In genomic region chr1:156726549-156727226, GRCh38 we compare ENCODE assay signal across 8 cellular contexts. TPM values are rescaled to one million over a fixed set of nuclear protein-coding genes. Genes with fewer than 3 reads are reported as not detected.
DNase-seq lines count a peak whose midpoint lies in the region; ATAC-seq and TF ChIP-seq lines count a peak whose summit lies in the region.

No MANE protein-coding gene starts in this region.

- peak overlapping the region; percentile 98 for H3K27ac ChIP-seq in CD8-positive, alpha-beta memory T cell (ENCODE audit: low read depth, low read length)
- no peak overlapping the region for H3K27ac ChIP-seq in skeletal muscle tissue (ENCODE audit: low read depth, low read length)

- H3K27me3 Mint-ChIP-seq in CD8-positive, alpha-beta memory T cell: peaks cover 0 to 2% of the 10 kb centered on the region in 2 donors
- H3K27me3 Mint-ChIP-seq in glutamatergic neuron (ENCODE audit: unreplicated experiment): peaks cover 12% of the 10 kb centered on the region

- H3K4me3 ChIP-seq in CD8-positive, alpha-beta memory T cell (ENCODE audit: low read length): peak overlapping the region; percentile 80
- peak overlapping the region; percentile 13 for H3K4me3 ChIP-seq in NT2/D1 (ENCODE audit: insufficient read length, low read depth)
- H3K4me3 ChIP-seq in skeletal muscle tissue (ENCODE audit: low read length in 3 of 3): peak overlapping the region; percentile 54 to 99 (median 59)

- peak overlapping the region; percentile 100 for H3K9ac ChIP-seq in NT2/D1 (ENCODE audit: insufficient read length, low read depth)
- H3K9ac ChIP-seq in skeletal muscle tissue (ENCODE audit: low read depth in 1 of 3, low read length in 3 of 3): peak overlapping the region; percentile 57 to 79 (median 68)

- H3K4me1 ChIP-seq in CD8-positive, alpha-beta memory T cell (ENCODE audit: insufficient read depth, low read length): peaks cover 39% of the 10 kb centered on the region
- H3K4me1 ChIP-seq in NT2/D1 (ENCODE audit: insufficient read depth, insufficient read length): peaks cover 15% of the 10 kb centered on the region
- H3K4me1 ChIP-seq in skeletal muscle tissue (ENCODE audit: control insufficient read depth in 3 of 3, insufficient read depth in 3 of 3, low read length in 3 of 3): peaks cover 36 to 53% (median 41%) of the 10 kb centered on the region in 3 donors

- no peaks in the 10 kb centered on the region for H3K9me3 ChIP-seq in CD8-positive, alpha-beta memory T cell (ENCODE audit: low read length)
- H3K9me3 ChIP-seq in NT2/D1 (ENCODE audit: insufficient read depth, low read length) (no peaks in the 10 kb centered on the region), skeletal muscle tissue (ENCODE audit: control insufficient read depth in 3 of 3, low read length in 3 of 3) (no peaks in the 10 kb centered on the region)

- CTCF ChIA-PET in CD8-positive, alpha-beta memory T cell (lab: Charles Lee): interaction anchor here (0.8 to 6.5 kb wide), 46 partner anchors 9 to 341 kb away, joined by 3 to 183 read pairs (median 6); partner anchors contain the start of genes CRABP2, HDGF, INSRR and MRPL24
- CTCF ChIA-PET in HEK293T (lab: Yijun Ruan, JAX): interaction anchor here (0.7 to 5.2 kb wide), 50 partner anchors 9 to 218 kb away, joined by 3 to 335 read pairs (median 6); partner anchors contain the start of genes CRABP2, HDGF, INSRR and LRRC71

- peak; percentile 34 for TF ChIP-seq CTCF in glutamatergic neuron (IDR thresholded peaks at IDR 0.05; ENCODE audit: partially characterized antibody, unreplicated experiment)

- peaks cover 31 to 34% (median 33%) of the 10 kb centered on the region in 3 donors for H3K4me1 Mint-ChIP-seq in CD8-positive, alpha-beta memory T cell
- peaks cover 11% of the 10 kb centered on the region for H3K4me1 Mint-ChIP-seq in glutamatergic neuron (ENCODE audit: low read depth, unreplicated experiment)

- POLR2A ChIA-PET in CD8-positive, alpha-beta memory T cell (lab: Charles Lee): interaction anchor here (1.0 to 4.2 kb wide), 6 partner anchors 14 to 40 kb away, joined by 4 to 45 read pairs (median 16); partner anchors contain the start of genes CRABP2, HDGF, MRPL24 and PRCC
- POLR2A ChIA-PET in HEK293T (lab: Yijun Ruan, JAX): interaction anchor here (0.8 to 7.4 kb wide), 18 partner anchors 11 to 164 kb away, joined by 3 to 137 read pairs (median 8); partner anchors contain the start of genes CRABP2, HDGF, INSRR and MRPL24

- peaks cover 24% of the 10 kb centered on the region for H3K36me3 ChIP-seq in CD8-positive, alpha-beta memory T cell (ENCODE audit: insufficient read depth, low read length)
- H3K36me3 ChIP-seq in NT2/D1 (ENCODE audit: insufficient read depth, insufficient read length, low read length) (peaks cover 65% of the 10 kb centered on the region), skeletal muscle tissue (ENCODE audit: control insufficient read depth in 3 of 3, insufficient read depth in 3 of 3, low read length in 3 of 3) (peaks cover 25 to 26% (median 25%) of the 10 kb centered on the region in 3 donors)

- H3K36me3 Mint-ChIP-seq in CD8-positive, alpha-beta memory T cell: peaks cover 9 to 44% (median 13%) of the 10 kb centered on the region in 3 donors
- no peaks in the 10 kb centered on the region for H3K36me3 Mint-ChIP-seq in glutamatergic neuron (ENCODE audit: unreplicated experiment)

- H3K4me3 Mint-ChIP-seq in CD8-positive, alpha-beta memory T cell: no peak overlapping the region
- H3K4me3 Mint-ChIP-seq in glutamatergic neuron (ENCODE audit: unreplicated experiment): no peak overlapping the region

- peak in 3 of 5 donors; percentile 36 to 48 (median 39) for DNase-seq in CD8-positive, alpha-beta memory T cell
- DNase-seq in HEK293T (ENCODE audit: extremely low spot score) (peak; percentile 71), NT2/D1 (ENCODE audit: low read depth, low spot score) (no peak), glutamatergic neuron (peak; percentile 52)
- peak; percentile 75 to 76 for DNase-seq in activated T-cell treated with anti-CD3 and anti-CD28 coated beads, Interleukin-2, amount 50 U/mL, for 48 hours

- H3K9me3 Mint-ChIP-seq in CD8-positive, alpha-beta memory T cell: no peaks in the 10 kb centered on the region
- peaks cover 10% of the 10 kb centered on the region for H3K9me3 Mint-ChIP-seq in glutamatergic neuron (ENCODE audit: unreplicated experiment)

- peak overlapping the region in 1 of 8 donors; percentile 99 for H3K27ac Mint-ChIP-seq in CD8-positive, alpha-beta memory T cell
- H3K27ac Mint-ChIP-seq in glutamatergic neuron (ENCODE audit: unreplicated experiment): no peak overlapping the region

- ATAC-seq in HG03442 (IDR thresholded peaks at IDR 0.05; ENCODE audit: unreplicated experiment) (no peak), GM18519 (IDR thresholded peaks at IDR 0.05; ENCODE audit: low FRiP score, unreplicated experiment) (no peak)

- no peaks in the 10 kb centered on the region for H3K27me3 ChIP-seq in CD8-positive, alpha-beta memory T cell (ENCODE audit: insufficient read depth, low read length, poor library complexity, severe bottlenecking)
- H3K27me3 ChIP-seq in NT2/D1 (ENCODE audit: insufficient read depth, insufficient read length) (no peaks in the 10 kb centered on the region), skeletal muscle tissue (ENCODE audit: control insufficient read depth in 3 of 3, insufficient read depth in 3 of 3, low read length in 3 of 3) (no peaks in the 10 kb centered on the region)

TF ChIP-seq in HEK293T, 16 proteins besides CTCF, POLR2A, EP300 and RAD21:
- TF ChIP-seq NFRKB (IDR thresholded peaks at IDR 0.05): no peak
- TF ChIP-seq L3MBTL2 (conservative IDR thresholded peaks at IDR 0.05): peak; percentile 61; the same call in 1 of the 2 replicates
TF ChIP-seq in HEK293T: peak in this region for 1.

RNA-seq across cellular contexts. Expression of gene METTL25B, which starts 1.6 kb away (rescaled TPM):
- 10 to 100 TPM; 29.6 to 29.7 TPM for total RNA-seq in CD8-positive, alpha-beta memory T cell
- 4.2 TPM for polyA plus RNA-seq in CD8-positive, alpha-beta memory T cell
- total RNA-seq in glutamatergic neuron (ENCODE audit: unreplicated experiment) (27.1 TPM), skeletal muscle tissue (4.2 TPM)

RNA-seq across cellular contexts. Expression of gene ISG20L2, which starts 1.9 kb away (rescaled TPM):
- total RNA-seq in CD8-positive, alpha-beta memory T cell: 10 to 100 TPM; 69.4 to 75.9 TPM
- polyA plus RNA-seq in CD8-positive, alpha-beta memory T cell: 25.0 TPM
- 32.6 TPM for total RNA-seq in glutamatergic neuron (ENCODE audit: unreplicated experiment)
- 5.2 TPM for total RNA-seq in skeletal muscle tissue

RNA-seq across cellular contexts. Expression of gene MRPL24, which starts 14.2 kb away (rescaled TPM):
- 100 to 1,000 TPM; 122 to 131 TPM for total RNA-seq in CD8-positive, alpha-beta memory T cell
- 92.2 TPM for polyA plus RNA-seq in CD8-positive, alpha-beta memory T cell
- 25.1 TPM for total RNA-seq in glutamatergic neuron (ENCODE audit: unreplicated experiment)
- total RNA-seq in skeletal muscle tissue: 36.5 TPM

RNA-seq across cellular contexts. Expression of gene CRABP2, which starts 21.3 kb away (rescaled TPM):
- total RNA-seq in CD8-positive, alpha-beta memory T cell: under 1 TPM; 0.66 to 0.71 TPM
- polyA plus RNA-seq in CD8-positive, alpha-beta memory T cell: not detected
- total RNA-seq in glutamatergic neuron (ENCODE audit: unreplicated experiment): 2.4 TPM
- total RNA-seq in skeletal muscle tissue: 57.4 TPM

RNA-seq across cellular contexts. Expression of gene HDGF, which starts 24.8 kb away (rescaled TPM):
- total RNA-seq in CD8-positive, alpha-beta memory T cell: 100 to 1,000 TPM; 297 to 299 TPM
- polyA plus RNA-seq in CD8-positive, alpha-beta memory T cell: 46.0 TPM
- total RNA-seq in glutamatergic neuron (ENCODE audit: unreplicated experiment) (147 TPM), skeletal muscle tissue (61.6 TPM)

Comparison
In these comparisons a context has a peak if more than half of its experiments do, and no peak if none do; other contexts are left out.
1. H3K4me3 ChIP-seq: peak in every context shown above with its lines; median percentile 80 in CD8-positive, alpha-beta memory T cell; 59 in skeletal muscle tissue; 13 in NT2/D1.